9 cellular contexts compared by ENCODE assay signal in the genomic region with DNA sequence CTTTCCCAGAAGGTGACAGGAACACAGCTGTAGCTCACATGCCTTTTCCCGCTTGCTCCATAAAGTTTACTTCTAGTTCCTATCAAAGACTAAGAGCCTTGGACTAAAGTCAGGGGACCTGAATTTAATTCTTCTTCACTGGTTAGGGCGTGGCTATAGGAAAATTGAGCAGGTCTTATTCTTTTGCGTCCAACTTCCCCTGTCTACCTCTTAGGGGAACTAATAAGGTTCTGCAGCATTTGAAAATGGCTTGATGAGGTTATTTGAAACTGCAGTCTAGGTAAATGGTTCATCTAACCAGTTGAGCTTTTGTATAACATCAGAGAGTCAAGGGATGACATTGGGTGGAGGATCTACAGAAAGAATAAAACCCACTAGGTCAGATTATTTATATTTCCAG. TPM values are rescaled to one million over a fixed set of nuclear protein-coding genes. Genes with fewer than 3 reads are reported as not detected.
DNase-seq lines count a peak whose midpoint lies in the region.
"Had no signal": no experiment of that assay in that cellular context is flagged by ENCODE, and none has a peak within 500 bp of the region (broad histone marks: within the 10 kb centered on the region; RNA-seq: fewer than 3 reads in every experiment).

No MANE protein-coding gene starts in this region.

- no peak overlapping the region for H3K14ac ChIP-seq in trophoblast cell (ENCODE audit: low read length)

- H4K12ac ChIP-seq in trophoblast cell (ENCODE audit: low read depth, low read length), result no peak overlapping the region

- peaks cover 21% of the 10 kb centered on the region for H3K79me2 ChIP-seq in trophoblast cell (ENCODE audit: control insufficient read depth, insufficient read depth, low read length, poor library complexity)

- peaks cover 64% of the 10 kb centered on the region for H3K4me1 ChIP-seq in HUES48 (ENCODE audit: control insufficient read depth, insufficient read depth, low read length)
- H3K4me1 ChIP-seq in trophoblast cell (ENCODE audit: control insufficient read depth in 1 of 2, insufficient read depth in 2 of 2, low read length in 2 of 2), result peaks cover 8 to 20% of the 10 kb centered on the region in 2 experiments
- H3K4me1 ChIP-seq in HAP-1, result peaks cover 39% of the 10 kb centered on the region

- peaks cover 67% of the 10 kb centered on the region for H3K4me1 Mint-ChIP-seq in dendritic cell treated with granulocyte-macrophage colony-stimulating factor and Interleukin-4, amounts not matched to agents 40 ng/mL and 50 ng/mL, for 4 days (ENCODE audit: low read depth)

- H2BK120ac ChIP-seq in trophoblast cell (ENCODE audit: insufficient read depth, low read length, poor library complexity), result no peak overlapping the region

- H2AK5ac ChIP-seq in trophoblast cell (ENCODE audit: low read length), result no peak overlapping the region

- WGBS in trophoblast cell (ENCODE audit: extremely low coverage, insufficient coverage, insufficient read length), result no CpG with 5 or more reads among the region's 3 CpGs

- H3K4me3 Mint-ChIP-seq in dendritic cell treated with granulocyte-macrophage colony-stimulating factor and Interleukin-4, amounts not matched to agents 40 ng/mL and 50 ng/mL, for 4 days, result peak overlapping the region; percentile 89

- peaks cover 21% of the 10 kb centered on the region for H3K79me1 ChIP-seq in trophoblast cell (ENCODE audit: low read length)

- H3K9me3 ChIP-seq in HUES48 (ENCODE audit: control insufficient read depth, insufficient read depth, low read length) (no peaks in the 10 kb centered on the region), trophoblast cell (ENCODE audit: insufficient read depth, low read depth, low read length) (no peaks in the 10 kb centered on the region), HAP-1 (no peaks in the 10 kb centered on the region)

- no peaks in the 10 kb centered on the region for H3K36me3 ChIP-seq in HUES48 (ENCODE audit: control insufficient read depth, insufficient read depth, low read length)
- H3K36me3 ChIP-seq in trophoblast cell (ENCODE audit: control insufficient read depth in 1 of 2, insufficient read depth in 2 of 2, low read length in 2 of 2), result no peaks in the 10 kb centered on the region
- no peaks in the 10 kb centered on the region for H3K36me3 ChIP-seq in HAP-1 (replicated peaks)

- H3K9ac ChIP-seq in HUES48 (ENCODE audit: low read depth, low read length) (no peak overlapping the region), trophoblast cell (ENCODE audit: low read length) (no peak overlapping the region)

- no peak overlapping the region for H2BK12ac ChIP-seq in trophoblast cell (ENCODE audit: low read length)

- H2BK5ac ChIP-seq in trophoblast cell (ENCODE audit: low read depth, low read length, poor library complexity), result no peak overlapping the region

- peak; percentile 29 to 52 for DNase-seq in AML-193 (lab: John Stamatoyannopoulos, UW)
- DNase-seq in trophoblast cell, result no peak
- DNase-seq in NCI-H1048 (lab: John Stamatoyannopoulos, UW), result no peak
- no peak for DNase-seq in HAP-1 (ENCODE audit: low spot score in 2 of 2)
- DNase-seq in RKO (ENCODE audit: low spot score), result no peak
- no peak for DNase-seq in SK-N-DZ (ENCODE audit: low spot score)
- DNase-seq: CD8-positive, alpha-beta T cell had no signal

- peak overlapping the region; percentile 27 for H3K4ac ChIP-seq in trophoblast cell (ENCODE audit: low read depth, low read length)

- H3K4me3 ChIP-seq in HUES48 (ENCODE audit: low read depth, low read length) (peak overlapping the region; percentile 87; the same call in 1 of the 2 replicates), trophoblast cell (ENCODE audit: low read depth, low read length) (no peak overlapping the region), HAP-1 (no peak overlapping the region)

- H3K27me3 ChIP-seq in HUES48 (ENCODE audit: control insufficient read depth, insufficient read depth, low read length), result peaks cover 62% of the 10 kb centered on the region
- H3K27me3 ChIP-seq in trophoblast cell (ENCODE audit: insufficient read depth, low read length), result no peaks in the 10 kb centered on the region
- H3K27me3 ChIP-seq in HAP-1 (ENCODE audit: low read depth), result no peaks in the 10 kb centered on the region

- H3K9me3 Mint-ChIP-seq in dendritic cell treated with granulocyte-macrophage colony-stimulating factor and Interleukin-4, amounts not matched to agents 40 ng/mL and 50 ng/mL, for 4 days, result no peaks in the 10 kb centered on the region
- H3K9me3 Mint-ChIP-seq: CD8-positive, alpha-beta T cell had no signal

- no peaks in the 10 kb centered on the region for H3K27me3 Mint-ChIP-seq in dendritic cell treated with granulocyte-macrophage colony-stimulating factor and Interleukin-4, amounts not matched to agents 40 ng/mL and 50 ng/mL, for 4 days

- intact Hi-C loops in dendritic cell treated with granulocyte-macrophage colony-stimulating factor and Interleukin-4, amounts not matched to agents 40 ng/mL and 50 ng/mL, for 4 days (cut with micrococcal nuclease), result no loop called here

- no peak overlapping the region for H3K23ac ChIP-seq in trophoblast cell (ENCODE audit: low read length)

- in situ Hi-C loops in HAP-1 (cut with MboI; ENCODE audit: low sequenced_read_pairs), result no loop called here

- H4K8ac ChIP-seq in trophoblast cell (ENCODE audit: low read depth, low read length), result no peak overlapping the region

- peak overlapping the region; percentile 86 for H3K27ac Mint-ChIP-seq in dendritic cell treated with granulocyte-macrophage colony-stimulating factor and Interleukin-4, amounts not matched to agents 40 ng/mL and 50 ng/mL, for 4 days
- H3K27ac Mint-ChIP-seq: CD8-positive, alpha-beta T cell had no signal

- no peak overlapping the region for H3K18ac ChIP-seq in trophoblast cell (ENCODE audit: low read length)

- no peak overlapping the region for H2AFZ ChIP-seq in trophoblast cell (ENCODE audit: insufficient read depth, low read length, poor library complexity)

- H3K4me2 ChIP-seq in trophoblast cell (ENCODE audit: low read length), result peak overlapping the region; percentile 26

- H3K36me3 Mint-ChIP-seq in dendritic cell treated with granulocyte-macrophage colony-stimulating factor and Interleukin-4, amounts not matched to agents 40 ng/mL and 50 ng/mL, for 4 days (ENCODE audit: low read depth), result peaks cover 74% of the 10 kb centered on the region

- H4K91ac ChIP-seq in trophoblast cell (ENCODE audit: low read depth, low read length), result no peak overlapping the region

- H3K27ac ChIP-seq in HUES48 (ENCODE audit: low read depth, low read length), result no peak overlapping the region
- no peak overlapping the region for H3K27ac ChIP-seq in trophoblast cell (ENCODE audit: low read depth, low read length)

RNA-seq across cellular contexts. Expression of a gene that starts 2.6 kb away (rescaled TPM):
- 18.2 and 18.7 TPM in 2 replicates for polyA plus RNA-seq in trophoblast cell (2013)
- 11.7 and 13.3 TPM in 2 replicates for polyA plus RNA-seq in SK-N-DZ (2014; cell fraction: cytosol; rRNA removed)
- 6.6 and 7.0 TPM in 2 replicates for polyA plus RNA-seq in SK-N-DZ (2014; cell fraction: nucleus; rRNA removed)

RNA-seq across cellular contexts. Expression of a gene that starts 50.5 kb away (rescaled TPM):
- 4.2 and 4.4 TPM in 2 replicates for polyA plus RNA-seq in trophoblast cell (2013)
- 7.6 and 8.2 TPM in 2 replicates for polyA plus RNA-seq in SK-N-DZ (2014; cell fraction: cytosol; rRNA removed)
- polyA plus RNA-seq in SK-N-DZ (2014; cell fraction: nucleus; rRNA removed), result 9.4 and 10.3 TPM in 2 replicates

Comparison
In these comparisons a context has a peak if more than half of its experiments do, and no peak if none do; other contexts are left out.
1. DNase-seq: peak in AML-193 (2 of 2); none in trophoblast cell (0 of 2), NCI-H1048 (single experiment), HAP-1 (0 of 2), RKO (single experiment) and SK-N-DZ (single experiment).